18 cellular contexts compared by ENCODE assay signal in the genomic region with DNA sequence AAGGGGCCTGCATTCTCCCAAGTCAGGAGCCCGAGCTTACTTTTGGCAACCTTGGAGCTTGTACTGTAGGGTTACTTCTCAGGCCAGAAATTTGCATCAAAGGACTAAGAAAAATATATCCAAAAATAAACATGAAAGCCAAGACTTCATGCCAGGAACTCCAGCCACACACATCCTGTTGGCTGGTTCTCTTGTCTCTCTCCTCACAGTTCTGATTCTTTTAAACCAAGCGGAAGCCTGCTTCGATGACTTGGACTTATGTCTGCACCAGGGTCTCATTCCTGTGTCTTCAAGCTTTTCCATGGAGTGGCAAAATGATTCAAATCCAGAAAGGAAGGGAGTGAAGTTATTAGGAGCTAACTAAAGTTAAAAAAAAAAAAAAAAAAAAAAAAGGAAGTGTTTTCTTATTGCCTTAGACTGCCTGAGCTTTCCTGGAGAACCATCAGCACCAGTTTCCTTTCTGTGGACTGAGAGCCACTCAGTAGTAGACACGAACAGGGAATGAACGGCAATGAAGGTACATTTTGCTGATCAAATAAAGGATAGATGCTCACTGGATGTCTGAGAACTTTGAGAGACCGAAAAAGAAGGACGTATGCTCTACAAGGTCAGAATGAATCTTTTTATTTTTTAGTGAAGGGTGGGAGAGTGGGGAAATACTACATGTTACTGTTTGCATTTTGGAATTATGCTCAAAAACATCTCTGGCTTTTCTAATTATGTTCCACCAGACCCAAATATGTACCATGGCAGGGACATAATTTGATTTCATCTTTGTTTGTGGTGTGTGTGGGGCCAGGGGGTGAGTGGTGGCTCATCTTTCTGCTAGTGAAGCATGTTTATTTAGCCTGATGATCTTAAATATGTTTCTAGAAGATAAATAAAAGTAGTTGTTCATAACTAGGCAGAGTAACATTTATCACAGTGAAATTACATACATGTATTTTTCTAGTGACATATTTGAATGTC.
DNase-seq lines count a peak whose midpoint lies in the region; ATAC-seq and TF ChIP-seq lines count a peak whose summit lies in the region.
"Had no signal": no experiment of that assay in that cellular context is flagged by ENCODE, and none has a peak within 500 bp of the region (broad histone marks: within the 10 kb centered on the region; RNA-seq: fewer than 3 reads in every experiment).

No MANE protein-coding gene starts in this region.

- H3K4me1 Mint-ChIP-seq in activated T-cell treated with anti-CD3 and anti-CD28 coated beads, Interleukin-2, amount 50 U/mL, for 4 hours (ENCODE audit: low read depth), result no peaks in the 10 kb centered on the region
- H3K4me1 Mint-ChIP-seq in activated CD4-positive, alpha-beta T cell treated with anti-CD3 and anti-CD28 coated beads, Interleukin-2, amount 10 ng/mL, durations not matched to agents 7 days and 5 days, result no peaks in the 10 kb centered on the region

- peak; percentile 61 to 90 for ATAC-seq in right cardiac atrium
- ATAC-seq in thoracic aorta (ENCODE audit: insufficient number of reproducible peaks, low FRiP score, low read depth), result no peak
- no peak for ATAC-seq in activated T-cell treated with anti-CD3 and anti-CD28 coated beads, Interleukin-2, amount 50 U/mL, for 4 hours

- H3K36me3 Mint-ChIP-seq in activated T-cell treated with anti-CD3 and anti-CD28 coated beads, Interleukin-2, amount 50 U/mL, for 4 hours (ENCODE audit: insufficient read depth), result no peaks in the 10 kb centered on the region
- no peaks in the 10 kb centered on the region for H3K36me3 Mint-ChIP-seq in activated CD4-positive, alpha-beta T cell treated with anti-CD3 and anti-CD28 coated beads, Interleukin-2, amount 10 ng/mL, durations not matched to agents 7 days and 5 days (ENCODE audit: low read depth)

- no peak for TF ChIP-seq RAD21 in SK-N-SH (IDR thresholded peaks at IDR 0.05; ENCODE audit: low read length)

- no peaks in the 10 kb centered on the region for H3K9me3 ChIP-seq in SK-N-SH
- no peaks in the 10 kb centered on the region for H3K9me3 ChIP-seq in right cardiac atrium (ENCODE audit: control insufficient read depth, low read length)
- H3K9me3 ChIP-seq in thoracic aorta, result no peaks in the 10 kb centered on the region

- no peak overlapping the region for H3K27ac Mint-ChIP-seq in activated CD4-positive, alpha-beta T cell treated with anti-CD3 and anti-CD28 coated beads, Interleukin-2, amount 10 ng/mL, durations not matched to agents 7 days and 5 days
- H3K27ac Mint-ChIP-seq: T-helper 2 cell treated with Interferon-gamma antibody and Interleukin-4, amounts not matched to agents 5 μg/mL and 100 μg/mL, for 36 hours had no signal

- no peaks in the 10 kb centered on the region for H3K9me2 ChIP-seq in SK-N-SH

- TF ChIP-seq CTCF in SK-N-SH (IDR thresholded peaks at IDR 0.05) (no peak), thoracic aorta (IDR thresholded peaks at IDR 0.05) (no peak)

- H3K9ac ChIP-seq in SK-N-SH, result no peak overlapping the region
- H3K9ac ChIP-seq: GM23248 had no signal

- no peak overlapping the region for H3K4me3 Mint-ChIP-seq in activated T-cell treated with anti-CD3 and anti-CD28 coated beads, Interleukin-2, amount 50 U/mL, for 4 hours
- H3K4me3 Mint-ChIP-seq in activated CD4-positive, alpha-beta T cell treated with anti-CD3 and anti-CD28 coated beads, Interleukin-2, amount 10 ng/mL, durations not matched to agents 7 days and 5 days, result no peak overlapping the region
- H3K4me3 Mint-ChIP-seq: T-helper 2 cell treated with Interferon-gamma antibody and Interleukin-4, amounts not matched to agents 5 μg/mL and 100 μg/mL, for 36 hours had no signal

- H3K4me1 ChIP-seq in SK-N-SH (ENCODE audit: control insufficient read depth in 1 of 2, insufficient read depth in 2 of 2, low read depth in 1 of 2, low read length in 1 of 2) (peaks cover 10 to 24% of the 10 kb centered on the region in 2 experiments; a peak in 3 of 4 replicates), right cardiac atrium (ENCODE audit: control insufficient read depth, insufficient read depth, low read length) (no peaks in the 10 kb centered on the region), thoracic aorta (ENCODE audit: control insufficient read depth in 1 of 2, low read depth in 2 of 2) (peaks cover 6 to 15% of the 10 kb centered on the region in 2 donors)

- no peaks in the 10 kb centered on the region for H3F3A ChIP-seq in SK-N-SH (replicated peaks; ENCODE audit: insufficient read depth)

- H3K4me2 ChIP-seq in SK-N-SH, result no peak overlapping the region
- H3K4me2 ChIP-seq: hepatocyte had no signal

- no peaks in the 10 kb centered on the region for H4K20me1 ChIP-seq in SK-N-SH (ENCODE audit: insufficient read depth)

- H3K27me3 Mint-ChIP-seq in activated T-cell treated with anti-CD3 and anti-CD28 coated beads, Interleukin-2, amount 50 U/mL, for 4 hours (ENCODE audit: low read depth), result peaks cover 6% of the 10 kb centered on the region
- H3K27me3 Mint-ChIP-seq in activated CD4-positive, alpha-beta T cell treated with anti-CD3 and anti-CD28 coated beads, Interleukin-2, amount 10 ng/mL, durations not matched to agents 7 days and 5 days, result peaks cover 15% of the 10 kb centered on the region

- H3K27me3 ChIP-seq in SK-N-SH (ENCODE audit: insufficient read depth) (no peaks in the 10 kb centered on the region), right cardiac atrium (ENCODE audit: control insufficient read depth, insufficient read depth) (no peaks in the 10 kb centered on the region), thoracic aorta (replicated peaks; ENCODE audit: insufficient read depth) (no peaks in the 10 kb centered on the region)
- H3K27me3 ChIP-seq: hepatocyte had no signal

- H3K4me3 ChIP-seq in SK-N-SH (ENCODE audit: low read depth in 2 of 2, low read length in 1 of 2), result no peak overlapping the region
- H3K4me3 ChIP-seq in right cardiac atrium (ENCODE audit: low read length), result peak overlapping the region; percentile 55
- peak overlapping the region; percentile 39 for H3K4me3 ChIP-seq in thoracic aorta
- H3K4me3 ChIP-seq: GM23248, hepatocyte had no signal

- CTCF ChIA-PET in SK-N-SH (lab: Yijun Ruan, JAX), result interaction anchor here (0.8 to 3.7 kb wide), 5 partner anchors 7 to 206 kb away, joined by 3 to 26 read pairs (median 4); no protein-coding TSS in a partner anchor
- CTCF ChIA-PET in activated CD4-positive, alpha-beta T cell treated with anti-CD3 and anti-CD28 coated beads, Interleukin-2, amount 10 ng/mL, durations not matched to agents 7 days and 5 days (lab: Charles Lee), result no interaction called here

- H3K36me3 ChIP-seq in SK-N-SH (replicated peaks in 1 of 2; ENCODE audit: control insufficient read depth in 1 of 2, insufficient read depth in 2 of 2, low read length in 1 of 2), result no peaks in the 10 kb centered on the region
- H3K36me3 ChIP-seq in thoracic aorta, result no peaks in the 10 kb centered on the region

- peak in 1 of 2 experiments; percentile 75; a peak in 2 of 4 replicates for TF ChIP-seq EP300 in SK-N-SH (IDR thresholded peaks at IDR 0.05; ENCODE audit: borderline replicate concordance in 1 of 2, low read depth in 1 of 2, low read length in 1 of 2)

- POLR2A ChIA-PET in SK-N-SH (lab: Yijun Ruan, JAX), result interaction anchor here (0.6 to 1.2 kb wide), 2 partner anchors 39 to 820 kb away, joined by 3 read pairs; no protein-coding TSS in a partner anchor
- POLR2A ChIA-PET in activated CD4-positive, alpha-beta T cell treated with anti-CD3 and anti-CD28 coated beads, Interleukin-2, amount 10 ng/mL, durations not matched to agents 7 days and 5 days (lab: Charles Lee), result no interaction called here

- H3K79me2 ChIP-seq in SK-N-SH (ENCODE audit: insufficient read depth), result no peaks in the 10 kb centered on the region
- H3K79me2 ChIP-seq: hepatocyte had no signal

- WGBS in SK-N-SH (ENCODE audit: low lambda C conversion rate), result 63% methylated on average over 7 of the region's 7 CpGs
- WGBS in right cardiac atrium, result 56% methylated on average over 7 of the region's 7 CpGs

- intact Hi-C loops in right cardiac atrium (cut with DNase I), result loop anchor here in 1 of 4 donors (5.0 kb wide), 1 partner anchor 41 kb away; no protein-coding TSS in a partner anchor

- H3K27ac ChIP-seq in SK-N-SH (ENCODE audit: low read depth in 2 of 2, low read length in 1 of 2) (peak overlapping the region in 1 of 2 experiments; percentile 95; a peak in 2 of 4 replicates), right cardiac atrium (ENCODE audit: low read length) (peak overlapping the region; percentile 5), thoracic aorta (peak overlapping the region in 1 of 2 donors; percentile 17)
- H3K27ac ChIP-seq: GM23248, hepatocyte had no signal

- H2AFZ ChIP-seq in SK-N-SH (ENCODE audit: low read depth), result peak overlapping the region; percentile 6; the same call in 1 of the 2 replicates
- H2AFZ ChIP-seq: GM23248, hepatocyte had no signal

- no peaks in the 10 kb centered on the region for H3K9me3 Mint-ChIP-seq in activated T-cell treated with anti-CD3 and anti-CD28 coated beads, Interleukin-2, amount 50 U/mL, for 4 hours
- H3K9me3 Mint-ChIP-seq in activated CD4-positive, alpha-beta T cell treated with anti-CD3 and anti-CD28 coated beads, Interleukin-2, amount 10 ng/mL, durations not matched to agents 7 days and 5 days, result no peaks in the 10 kb centered on the region
- H3K9me3 Mint-ChIP-seq: T-helper 2 cell treated with Interferon-gamma antibody and Interleukin-4, amounts not matched to agents 5 μg/mL and 100 μg/mL, for 36 hours had no signal

- DNase-seq in SK-N-SH, result peak; percentile 65
- peak; percentile 86 for DNase-seq in dermis blood vessel endothelial cell
- DNase-seq in right cardiac atrium, result no peak
- DNase-seq in thoracic aorta (ENCODE audit: low spot score), result no peak
- no peak for DNase-seq in activated T-cell treated with anti-CD3 and anti-CD28 coated beads, Interleukin-2, amount 50 U/mL, for 4 hours
- no peak for DNase-seq in activated CD4-positive, alpha-beta T cell treated with anti-CD3 and anti-CD28 coated beads, Interleukin-2, amount 10 ng/mL, durations not matched to agents 7 days and 5 days
- DNase-seq in COR-L47 (lab: John Stamatoyannopoulos, UW), result no peak
- no peak for DNase-seq in UCSD-AML1 (lab: John Stamatoyannopoulos, UW; ENCODE audit: unreplicated experiment)
- DNase-seq: activated gamma-delta T cell treated with Interleukin-2 at 50 U/mL for 16 hours; amygdala; Calu3; GM23248; NCI-H187; NCI-H510A; SHP77 treated with DMSO at 0.1 percent for 48 hours; stimulated activated CD4-positive, alpha-beta T cell treated with anti-CD3 and anti-CD28 coated beads, Interleukin-4, amount 100 ng/mL, for 24 hours had no signal

TF ChIP-seq in SK-N-SH, 30 proteins besides CTCF, POLR2A, EP300 and RAD21 (continues in another document):
- TF ChIP-seq GATA2 (CRISPR knock-in tag; IDR thresholded peaks at IDR 0.05), result peak; percentile 55
- peak; percentile 63 for TF ChIP-seq CHD2 (IDR thresholded peaks at IDR 0.05; ENCODE audit: low read length, partially characterized antibody)
- TF ChIP-seq POLR2AphosphoS5 (IDR thresholded peaks at IDR 0.05; ENCODE audit: low read depth, low read length), result no peak
- TF ChIP-seq ELF1 (IDR thresholded peaks at IDR 0.05), result no peak
- TF ChIP-seq FOXJ3 (CRISPR knock-in tag; IDR thresholded peaks at IDR 0.05), result peak; percentile 70; the same call in 1 of the 2 replicates

Comparison
In these comparisons a context has a peak if more than half of its experiments do, and no peak if none do; other contexts are left out.
1. DNase-seq: peak in SK-N-SH (single experiment) and dermis blood vessel endothelial cell (single experiment); none in right cardiac atrium (0 of 3), thoracic aorta (single experiment), activated T-cell treated with anti-CD3 and anti-CD28 coated beads, Interleukin-2, amount 50 U/mL, for 4 hours (single experiment), activated CD4-positive, alpha-beta T cell treated with anti-CD3 and anti-CD28 coated beads, Interleukin-2, amount 10 ng/mL, durations not matched to agents 7 days and 5 days (single experiment), COR-L47 (single experiment) and UCSD-AML1 (single experiment).
2. H3K4me3 ChIP-seq: peak in right cardiac atrium (single experiment) and thoracic aorta (single experiment); none in SK-N-SH (0 of 2).
3. ATAC-seq: peak in right cardiac atrium (2 of 2); none in thoracic aorta (single experiment) and activated T-cell treated with anti-CD3 and anti-CD28 coated beads, Interleukin-2, amount 50 U/mL, for 4 hours (0 of 2).